ENCODE assay signal across 23 cellular contexts in genomic region chr13:62631614-62632013, GRCh38.
DNase-seq lines count a peak whose midpoint lies in the region; ATAC-seq, FAIRE-seq and TF ChIP-seq lines count a peak whose summit lies in the region.
"Had no signal": no experiment of that assay in that cellular context is flagged by ENCODE, and none has a peak within 500 bp of the region (broad histone marks: within the 10 kb centered on the region; RNA-seq: fewer than 3 reads in every experiment).

No MANE protein-coding gene starts in this region.

- H3K27ac Mint-ChIP-seq in activated CD4-positive, alpha-beta T cell treated with anti-CD3 and anti-CD28 coated beads, Interleukin-2, amount 10 ng/mL, durations not matched to agents 7 days and 5 days, result no peak overlapping the region
- H3K27ac Mint-ChIP-seq: B cell; CD4-positive, CD25-positive, alpha-beta regulatory T cell; CD8-positive, alpha-beta T cell had no signal

- H3K9me3 ChIP-seq in PC-3 (ENCODE audit: low read length) (0 out of 2 replicates have a peak, but pooled peaks cover 3% of the 10 kb centered on the region), kidney (ENCODE audit: control insufficient read depth in 1 of 2, low read length in 2 of 2) (no peaks in the 10 kb centered on the region)
- H3K9me3 ChIP-seq: BLaER1, Caco-2 had no signal

- H3K9me2 ChIP-seq in PC-3 (replicated peaks; ENCODE audit: low read length), result no peaks in the 10 kb centered on the region

- CTCF ChIA-PET in PC-3 (lab: Charles Lee), result no interaction called here
- CTCF ChIA-PET in activated CD4-positive, alpha-beta T cell treated with anti-CD3 and anti-CD28 coated beads, Interleukin-2, amount 10 ng/mL, durations not matched to agents 7 days and 5 days (lab: Charles Lee), result no interaction called here

- H3K4me3 Mint-ChIP-seq in activated CD4-positive, alpha-beta T cell treated with anti-CD3 and anti-CD28 coated beads, Interleukin-2, amount 10 ng/mL, durations not matched to agents 7 days and 5 days, result no peak overlapping the region
- H3K4me3 Mint-ChIP-seq: B cell; CD4-positive, CD25-positive, alpha-beta regulatory T cell; CD8-positive, alpha-beta T cell had no signal

- H3K79me2 ChIP-seq in PC-3 (ENCODE audit: low read length), result no peaks in the 10 kb centered on the region

- TF ChIP-seq CTCF in PC-3 (conservative IDR thresholded peaks at IDR 0.05; ENCODE audit: low read depth, low read length), result no peak
- TF ChIP-seq CTCF in choroid plexus epithelial cell (conservative IDR thresholded peaks at IDR 0.05; ENCODE audit: low read depth, low read length), result no peak
- TF ChIP-seq CTCF in kidney (IDR thresholded peaks at IDR 0.05; ENCODE audit: borderline replicate concordance, extremely low read depth, insufficient read depth), result no peak

- no peaks in the 10 kb centered on the region for H3K27me3 Mint-ChIP-seq in activated CD4-positive, alpha-beta T cell treated with anti-CD3 and anti-CD28 coated beads, Interleukin-2, amount 10 ng/mL, durations not matched to agents 7 days and 5 days
- H3K27me3 Mint-ChIP-seq: B cell; CD4-positive, CD25-positive, alpha-beta regulatory T cell had no signal

- no peaks in the 10 kb centered on the region for H3K9me3 Mint-ChIP-seq in activated CD4-positive, alpha-beta T cell treated with anti-CD3 and anti-CD28 coated beads, Interleukin-2, amount 10 ng/mL, durations not matched to agents 7 days and 5 days

- H3K27me3 ChIP-seq in PC-3 (ENCODE audit: low read length), result no peaks in the 10 kb centered on the region
- H3K27me3 ChIP-seq: BLaER1 had no signal

- ATAC-seq in PC-3 (no peak), GM18498 (IDR thresholded peaks at IDR 0.05; ENCODE audit: unreplicated experiment) (no peak)
- ATAC-seq: CD8-positive, alpha-beta T cell had no signal

- H3K9ac ChIP-seq in PC-3 (ENCODE audit: low read length) (no peak overlapping the region), kidney (ENCODE audit: low read length in 2 of 2) (no peak overlapping the region)
- H3K9ac ChIP-seq: BLaER1, GM23248 had no signal

- H3K36me3 Mint-ChIP-seq in activated CD4-positive, alpha-beta T cell treated with anti-CD3 and anti-CD28 coated beads, Interleukin-2, amount 10 ng/mL, durations not matched to agents 7 days and 5 days (ENCODE audit: low read depth), result no peaks in the 10 kb centered on the region
- H3K36me3 Mint-ChIP-seq: CD4-positive, CD25-positive, alpha-beta regulatory T cell; CD8-positive, alpha-beta T cell had no signal

- BruUV-seq in PC-3 (replicated peaks; lab: Mats Ljungman, UMichigan), result no TSS peak

- no peak overlapping the region for H3K4me2 ChIP-seq in PC-3 (ENCODE audit: low read length)
- H3K4me2 ChIP-seq: BLaER1 had no signal

- H3K4me3 ChIP-seq in PC-3 (ENCODE audit: low read length) (no peak overlapping the region), choroid plexus epithelial cell (ENCODE audit: low read depth, low read length) (no peak overlapping the region), kidney (ENCODE audit: low read length in 2 of 2) (no peak overlapping the region)
- H3K4me3 ChIP-seq: BLaER1, GM23248 had no signal

- no peaks in the 10 kb centered on the region for H3K4me1 Mint-ChIP-seq in activated CD4-positive, alpha-beta T cell treated with anti-CD3 and anti-CD28 coated beads, Interleukin-2, amount 10 ng/mL, durations not matched to agents 7 days and 5 days
- H3K4me1 Mint-ChIP-seq: B cell; CD4-positive, CD25-positive, alpha-beta regulatory T cell had no signal

- DNase-seq in HT-29 (ENCODE audit: low spot score) (peak; percentile 43), PC-3 (peak; percentile 20), choroid plexus epithelial cell (ENCODE audit: low read depth) (peak; percentile 30), kidney (no peak), NCI-H748 (lab: John Stamatoyannopoulos, UW; ENCODE audit: unreplicated experiment) (no peak), NOMO-1 treated with DMSO at 0.1 percent for 48 hours (lab: John Stamatoyannopoulos, UW; ENCODE audit: unreplicated experiment) (no peak)
- DNase-seq in activated CD4-positive, alpha-beta T cell treated with anti-CD3 and anti-CD28 coated beads, Interleukin-2, amount 10 ng/mL, durations not matched to agents 7 days and 5 days, result no peak
- DNase-seq: Caco-2; CD4-positive, CD25-positive, alpha-beta regulatory T cell; CD8-positive, alpha-beta T cell; DMS153; DND-41; GM23248; H7; HCEC 1CT had no signal

- H4K20me1 ChIP-seq in PC-3 (ENCODE audit: low read length), result no peaks in the 10 kb centered on the region
- H4K20me1 ChIP-seq: BLaER1 had no signal

- intact Hi-C loops in PC-3 (cut with micrococcal nuclease), result no loop called here
- intact Hi-C loops in kidney (cut with DNase I), result no loop called here

- H3K4me1 ChIP-seq in PC-3 (ENCODE audit: insufficient read depth, low read length) (no peaks in the 10 kb centered on the region), kidney (ENCODE audit: control insufficient read depth in 1 of 2, insufficient read depth in 1 of 2, low read depth in 1 of 2, low read length in 2 of 2) (no peaks in the 10 kb centered on the region)
- H3K4me1 ChIP-seq: BLaER1 had no signal

- H3F3A ChIP-seq in PC-3 (ENCODE audit: low read length, unreplicated experiment), result no peaks in the 10 kb centered on the region

- POLR2A ChIA-PET in PC-3 (lab: Charles Lee; ENCODE audit: unreplicated experiment), result no interaction called here
- POLR2A ChIA-PET in activated CD4-positive, alpha-beta T cell treated with anti-CD3 and anti-CD28 coated beads, Interleukin-2, amount 10 ng/mL, durations not matched to agents 7 days and 5 days (lab: Charles Lee), result no interaction called here

- H3K36me3 ChIP-seq in PC-3 (ENCODE audit: low read depth, low read length), result no peaks in the 10 kb centered on the region
- H3K36me3 ChIP-seq in kidney (ENCODE audit: control insufficient read depth in 1 of 2, insufficient read depth in 2 of 2, low read length in 2 of 2), result no peaks in the 10 kb centered on the region
- H3K36me3 ChIP-seq: BLaER1 had no signal

- H3K27ac ChIP-seq in PC-3 (ENCODE audit: low read length) (no peak overlapping the region), kidney (ENCODE audit: low read depth in 2 of 2, low read length in 2 of 2) (no peak overlapping the region)
- H3K27ac ChIP-seq: 22Rv1, BLaER1, C4-2B, GM23248 had no signal

- no peak overlapping the region for H2AFZ ChIP-seq in PC-3 (ENCODE audit: low read length)
- H2AFZ ChIP-seq: GM23248 had no signal

- peak; percentile 44 for FAIRE-seq in kidney (lab: Jason Lieb, UNC)
- FAIRE-seq: GM12892, GM19239, H1 had no signal

Comparison
In these comparisons a context has a peak if more than half of its experiments do, and no peak if none do; other contexts are left out.
1. DNase-seq: peak in HT-29 (single experiment), PC-3 (single experiment) and choroid plexus epithelial cell (single experiment); none in kidney (single experiment), activated CD4-positive, alpha-beta T cell treated with anti-CD3 and anti-CD28 coated beads, Interleukin-2, amount 10 ng/mL, durations not matched to agents 7 days and 5 days (single experiment), NCI-H748 (single experiment) and NOMO-1 treated with DMSO at 0.1 percent for 48 hours (single experiment).